ENCODE assay signal across 17 cellular contexts in genomic region chr4:76571274-76571673, GRCh38.
A peak's percentile ranks its signal among the peaks of the same experiment; 100 is the strongest.
DNase-seq lines count a peak whose midpoint lies in the region; ATAC-seq and TF ChIP-seq lines count a peak whose summit lies in the region.
"Had no signal": no experiment of that assay in that cellular context is flagged by ENCODE, and none has a peak within 500 bp of the region (broad histone marks: within the 10 kb centered on the region; RNA-seq: fewer than 3 reads in every experiment).

No MANE protein-coding gene starts in this region.

- no peak overlapping the region for H3K4me3 Mint-ChIP-seq in activated CD8-positive, alpha-beta T cell treated with anti-CD3 and anti-CD28 coated beads for 36 hours
- H3K4me3 Mint-ChIP-seq: memory B cell; stimulated activated naive CD8-positive, alpha-beta T cell treated with anti-CD3 and anti-CD28 coated beads, Interleukin-15, Interleukin-2, amounts not matched to agents 100 ng/mL and 50 ng/mL, for 24 hours had no signal

- no peaks in the 10 kb centered on the region for H3K36me3 Mint-ChIP-seq in activated CD8-positive, alpha-beta T cell treated with anti-CD3 and anti-CD28 coated beads for 36 hours (ENCODE audit: low read depth)
- H3K36me3 Mint-ChIP-seq: memory B cell had no signal

- no peaks in the 10 kb centered on the region for H3K4me1 Mint-ChIP-seq in activated CD8-positive, alpha-beta T cell treated with anti-CD3 and anti-CD28 coated beads for 36 hours (ENCODE audit: low read depth)
- H3K4me1 Mint-ChIP-seq: memory B cell had no signal

- H3K4me1 ChIP-seq in SJCRH30 (peaks cover 22% of the 10 kb centered on the region), mucosa of descending colon (ENCODE audit: low read depth) (peaks cover 9% of the 10 kb centered on the region)
- H3K4me1 ChIP-seq: esophagus squamous epithelium had no signal

- CTCF ChIA-PET in activated CD8-positive, alpha-beta T cell treated with anti-CD3 and anti-CD28 coated beads for 36 hours (lab: Charles Lee) = no interaction called here

- H3K4me3 ChIP-seq in SJCRH30 = no peak overlapping the region
- no peak overlapping the region for H3K4me3 ChIP-seq in mucosa of descending colon
- H3K4me3 ChIP-seq: esophagus squamous epithelium, K562 had no signal

- peak; percentile 73 for ATAC-seq in mucosa of descending colon
- ATAC-seq in activated CD8-positive, alpha-beta T cell treated with anti-CD3 and anti-CD28 coated beads for 36 hours = no peak
- ATAC-seq: K562 had no signal

- intact Hi-C loops in mucosa of descending colon (cut with DNase I, micrococcal nuclease) = loop anchor here in 1 of 2 donors (10.0 kb wide), 1 partner anchor 56 kb away; no protein-coding TSS in a partner anchor
- intact Hi-C loops in activated CD8-positive, alpha-beta T cell treated with anti-CD3 and anti-CD28 coated beads for 36 hours (cut with micrococcal nuclease) = no loop called here

- DNase-seq in NCI-H146 treated with DMSO at 0.1 percent for 48 hours (lab: John Stamatoyannopoulos, UW; ENCODE audit: unreplicated experiment) (peak; percentile 54), SJCRH30 (no peak), mucosa of descending colon (no peak), foreskin melanocyte (no peak), mucosa of gallbladder (ENCODE audit: low spot score) (no peak), EL (no peak)
- no peak for DNase-seq in activated CD8-positive, alpha-beta T cell treated with anti-CD3 and anti-CD28 coated beads for 36 hours
- DNase-seq: activated CD8-positive, alpha-beta memory T cell treated with anti-CD3 and anti-CD28 coated beads for 24 hours; activated effector memory CD4-positive, alpha-beta T cell treated with Interleukin-2 at 50 U/mL for 16 hours; anterior cingulate cortex; DMS 273 treated with DMSO at 0.1 percent for 48 hours; esophagus squamous epithelium; small intestine had no signal

- TF ChIP-seq CTCF in C4-2B (conservative IDR thresholded peaks at IDR 0.05) = no peak
- TF ChIP-seq CTCF in mucosa of descending colon (IDR thresholded peaks at IDR 0.05) = no peak
- no peak for TF ChIP-seq CTCF in activated CD8-positive, alpha-beta T cell treated with anti-CD3 and anti-CD28 coated beads for 36 hours (IDR thresholded peaks at IDR 0.05)

- peak overlapping the region; percentile 79; the same call in 1 of the 2 replicates for H3K27ac ChIP-seq in C4-2B
- peak overlapping the region; percentile 10; the same call in 1 of the 2 replicates for H3K27ac ChIP-seq in SJCRH30
- H3K27ac ChIP-seq: esophagus squamous epithelium had no signal

- peaks cover 35% of the 10 kb centered on the region for H3K27me3 Mint-ChIP-seq in activated CD8-positive, alpha-beta T cell treated with anti-CD3 and anti-CD28 coated beads for 36 hours

- no peaks in the 10 kb centered on the region for H3K9me3 Mint-ChIP-seq in activated CD8-positive, alpha-beta T cell treated with anti-CD3 and anti-CD28 coated beads for 36 hours
- H3K9me3 Mint-ChIP-seq: memory B cell; stimulated activated naive CD8-positive, alpha-beta T cell treated with anti-CD3 and anti-CD28 coated beads, Interleukin-15, Interleukin-2, amounts not matched to agents 100 ng/mL and 50 ng/mL, for 24 hours had no signal

- H3K9me3 ChIP-seq in SJCRH30 (replicated peaks) (no peaks in the 10 kb centered on the region), mucosa of descending colon (no peaks in the 10 kb centered on the region)
- H3K9me3 ChIP-seq: esophagus squamous epithelium had no signal

- H3K27ac Mint-ChIP-seq in activated CD8-positive, alpha-beta T cell treated with anti-CD3 and anti-CD28 coated beads for 36 hours = no peak overlapping the region
- H3K27ac Mint-ChIP-seq: memory B cell; stimulated activated naive CD8-positive, alpha-beta T cell treated with anti-CD3 and anti-CD28 coated beads, Interleukin-15, Interleukin-2, amounts not matched to agents 100 ng/mL and 50 ng/mL, for 24 hours had no signal

- no peaks in the 10 kb centered on the region for H3K36me3 ChIP-seq in SJCRH30
- no peaks in the 10 kb centered on the region for H3K36me3 ChIP-seq in mucosa of descending colon (ENCODE audit: low read depth)
- H3K36me3 ChIP-seq: esophagus squamous epithelium had no signal

- POLR2A ChIA-PET in activated CD8-positive, alpha-beta T cell treated with anti-CD3 and anti-CD28 coated beads for 36 hours (lab: Charles Lee) = no interaction called here

- no peaks in the 10 kb centered on the region for H3K27me3 ChIP-seq in SJCRH30
